In genomic region chr11:46588915-46589314, GRCh38 we compare ENCODE assay signal across 18 cellular contexts. TPM values are rescaled to one million over a fixed set of nuclear protein-coding genes. Genes with fewer than 3 reads are reported as not detected.
A peak's percentile ranks its signal among the peaks of the same experiment; 100 is the strongest.
DNase-seq lines count a peak whose midpoint lies in the region; ATAC-seq and TF ChIP-seq lines count a peak whose summit lies in the region.
"Had no signal": no experiment of that assay in that cellular context is flagged by ENCODE, and none has a peak within 500 bp of the region (broad histone marks: within the 10 kb centered on the region; RNA-seq: fewer than 3 reads in every experiment).

No MANE protein-coding gene starts in this region.

- H3K27me3 Mint-ChIP-seq in HFFc6 (ENCODE audit: insufficient read depth) = no peaks in the 10 kb centered on the region
- H3K27me3 Mint-ChIP-seq: T-helper 17 cell had no signal

- H3K4me2 ChIP-seq in DND-41 (ENCODE audit: insufficient read depth, low read length) = 0 out of 2 replicates have a peak overlapping the region, but pooled peaks have one; percentile 22
- H3K4me2 ChIP-seq: KMS-11 had no signal

- CTCF ChIA-PET in Panc1 (lab: Charles Lee) = interaction anchor here (0.7 kb wide), 1 partner anchor 1249 kb away, joined by 9 read pairs; no protein-coding TSS in a partner anchor

- H3K9me3 ChIP-seq in DND-41 (ENCODE audit: insufficient read depth, low read length, severe bottlenecking) (no peaks in the 10 kb centered on the region), Panc1 (ENCODE audit: control insufficient read depth, insufficient read depth, low read depth, low read length) (no peaks in the 10 kb centered on the region), ascending aorta (no peaks in the 10 kb centered on the region)
- H3K9me3 ChIP-seq: Peyer's patch had no signal

- BruUV-seq in Panc1 (replicated peaks; lab: Mats Ljungman, UMichigan) = no TSS peak

- H3K36me3 Mint-ChIP-seq in HFFc6 (ENCODE audit: low read depth) = peaks cover 10% of the 10 kb centered on the region

- peak overlapping the region; percentile 18; the same call in 1 of the 2 replicates for H3K27ac Mint-ChIP-seq in HFFc6
- H3K27ac Mint-ChIP-seq: T-helper 17 cell had no signal

- no peak overlapping the region for H3K27ac ChIP-seq in DND-41 (ENCODE audit: low read length)
- peak overlapping the region; percentile 29; the same call in 1 of the 2 replicates for H3K27ac ChIP-seq in Panc1 (ENCODE audit: low read length)
- no peak overlapping the region for H3K27ac ChIP-seq in ascending aorta
- H3K27ac ChIP-seq: KMS-11, Peyer's patch had no signal

- POLR2A ChIA-PET in Panc1 (lab: Charles Lee) = interaction anchor here (0.7 kb wide), 1 partner anchor 35 kb away, joined by 3 read pairs; no protein-coding TSS in a partner anchor

- no peak overlapping the region for H3K4me3 ChIP-seq in DND-41 (ENCODE audit: low read depth in 1 of 2, low read length in 2 of 2)
- H3K4me3 ChIP-seq in Panc1 (ENCODE audit: low read depth in 2 of 2, low read length in 2 of 2) = no peak overlapping the region
- H3K4me3 ChIP-seq in ascending aorta = no peak overlapping the region
- H3K4me3 ChIP-seq: Peyer's patch had no signal

- no peak for DNase-seq in DND-41
- no peak for DNase-seq in HFFc6
- no peak for DNase-seq in Panc1 (ENCODE audit: low read depth, low spot score)
- peak; percentile 48 to 60 for DNase-seq in erythroblast (lab: John Stamatoyannopoulos, UW)
- no peak for DNase-seq in ascending aorta (ENCODE audit: low spot score in 2 of 2)
- no peak for DNase-seq in NCI-H1092 (lab: John Stamatoyannopoulos, UW)
- no peak for DNase-seq in activated naive CD4-positive, alpha-beta T cell treated with anti-CD3 and anti-CD28 coated beads, Interleukin-2, amount 50 U/mL, for 16 hours
- DNase-seq: ACHN, C1 segment of cervical spinal cord, DMS79 treated with DMSO at 0.1 percent for 48 hours, GOT3, NCI-H1048, NCI-H2081, NCI-H510A, NCI-H774, Peyer's patch, T-helper 17 cell had no signal

- peaks cover 26% of the 10 kb centered on the region for H4K20me1 ChIP-seq in DND-41 (ENCODE audit: insufficient read depth, low read length)

- peaks cover 91% of the 10 kb centered on the region for H3K79me2 ChIP-seq in DND-41 (ENCODE audit: insufficient read depth, low read length)

- H3K9ac ChIP-seq in DND-41 (ENCODE audit: low read depth, low read length) = no peak overlapping the region
- H3K9ac ChIP-seq: KMS-11 had no signal

- H3K27me3 ChIP-seq in DND-41 (ENCODE audit: insufficient read depth, low read length, poor library complexity) = no peaks in the 10 kb centered on the region
- H3K27me3 ChIP-seq in Panc1 (ENCODE audit: control insufficient read depth, insufficient read depth, low read length) = no peaks in the 10 kb centered on the region
- no peaks in the 10 kb centered on the region for H3K27me3 ChIP-seq in ascending aorta
- H3K27me3 ChIP-seq: Peyer's patch had no signal

- in situ Hi-C loops in Panc1 (cut with HindIII; ENCODE audit: low pct_unique_long_range_greater_than_20kb, low sequenced_read_pairs) = no loop called here

- TF ChIP-seq POLR2A in erythroblast (IDR thresholded peaks at IDR 0.05; ENCODE audit: low read length) = no peak

- H3K4me1 ChIP-seq in DND-41 (ENCODE audit: insufficient read depth, low read length) (peaks cover 32% of the 10 kb centered on the region), Panc1 (ENCODE audit: control insufficient read depth, insufficient read depth, low read length) (peaks cover 25% of the 10 kb centered on the region), ascending aorta (peaks cover 3 to 31% of the 10 kb centered on the region in 2 donors)

- intact Hi-C loops in Panc1 (cut with micrococcal nuclease; ENCODE audit: unreplicated experiment) (no loop called here), ascending aorta (cut with DNase I) (no loop called here)

- H3K4me3 Mint-ChIP-seq in HFFc6 = no peak overlapping the region
- H3K4me3 Mint-ChIP-seq: T-helper 17 cell had no signal

- peaks cover 41% of the 10 kb centered on the region for H3K4me1 Mint-ChIP-seq in HFFc6 (ENCODE audit: low read depth)

- no peak overlapping the region for H2AFZ ChIP-seq in DND-41 (ENCODE audit: low read depth, low read length)

- H3K9me3 Mint-ChIP-seq in HFFc6 = no peaks in the 10 kb centered on the region

- TF ChIP-seq CTCF in DND-41 (IDR thresholded peaks at IDR 0.05; ENCODE audit: borderline replicate concordance, extremely low read depth, low read length, poor library complexity, severe bottlenecking) (no peak), HFFc6 (IDR thresholded peaks at IDR 0.05) (no peak), Panc1 (IDR thresholded peaks at IDR 0.05) (no peak), ascending aorta (IDR thresholded peaks at IDR 0.05) (no peak)

- H3K36me3 ChIP-seq in DND-41 (ENCODE audit: insufficient read depth, low read length) (peaks cover 11% of the 10 kb centered on the region), Panc1 (ENCODE audit: control insufficient read depth, insufficient read depth, low read length) (no peaks in the 10 kb centered on the region; the same call in 1 of the 2 replicates), ascending aorta (no peaks in the 10 kb centered on the region)
- H3K36me3 ChIP-seq: Peyer's patch had no signal

- no peak for ATAC-seq in DND-41 (ENCODE audit: insufficient read depth, low read depth)
- ATAC-seq in Panc1 = no peak
- ATAC-seq: T-helper 17 cell had no signal

RNA-seq across cellular contexts. Expression of gene AMBRA1, which starts 4.9 kb away (rescaled TPM):
- total RNA-seq in HFFc6 (2021; fragmentation: NEBNext Ultra II Directional; extraction: Animal tissue kit (Norgen Biotek cat#: 25700)) = 10 to 100 TPM; 23.2 to 25.9 (median 24.4) TPM
- total RNA-seq in Panc1 (2021; ENCODE audit: unreplicated experiment) (40.0 TPM), ascending aorta (12.1 TPM)
- 39.3 TPM for polyA plus RNA-seq in Panc1 (2012; ENCODE audit: insufficient read length)

RNA-seq across cellular contexts. Expression of gene HARBI1, which starts 28.1 kb away (rescaled TPM):
- total RNA-seq in HFFc6 (2021; fragmentation: NEBNext Ultra II Directional; extraction: Animal tissue kit (Norgen Biotek cat#: 25700)) = 1 to 10 TPM; 3.8 to 5.2 (median 4.7) TPM
- total RNA-seq in Panc1 (2021; ENCODE audit: unreplicated experiment) (6.4 TPM), ascending aorta (not detected)
- 3.6 TPM for polyA plus RNA-seq in Panc1 (2012; ENCODE audit: insufficient read length)

RNA-seq across cellular contexts. Expression of gene ATG13, which starts 28.4 kb away (rescaled TPM):
- total RNA-seq in HFFc6 (2021; fragmentation: NEBNext Ultra II Directional; extraction: Animal tissue kit (Norgen Biotek cat#: 25700)) = 10 to 100 TPM; 64.2 to 94.0 (median 85.3) TPM
- total RNA-seq in Panc1 (2021; ENCODE audit: unreplicated experiment) = 57.9 TPM
- polyA plus RNA-seq in Panc1 (2012; ENCODE audit: insufficient read length) = 60.0 TPM
- 208 TPM for total RNA-seq in ascending aorta

Comparison
In these comparisons a context has a peak if more than half of its experiments do, and no peak if none do; other contexts are left out.
1. DNase-seq: peak in erythroblast (2 of 2); none in DND-41 (single experiment), HFFc6 (single experiment), Panc1 (single experiment), ascending aorta (0 of 2), NCI-H1092 (single experiment) and activated naive CD4-positive, alpha-beta T cell treated with anti-CD3 and anti-CD28 coated beads, Interleukin-2, amount 50 U/mL, for 16 hours (single experiment).